Comparison of ENCODE assay signal across 11 cellular contexts in the genomic region with DNA sequence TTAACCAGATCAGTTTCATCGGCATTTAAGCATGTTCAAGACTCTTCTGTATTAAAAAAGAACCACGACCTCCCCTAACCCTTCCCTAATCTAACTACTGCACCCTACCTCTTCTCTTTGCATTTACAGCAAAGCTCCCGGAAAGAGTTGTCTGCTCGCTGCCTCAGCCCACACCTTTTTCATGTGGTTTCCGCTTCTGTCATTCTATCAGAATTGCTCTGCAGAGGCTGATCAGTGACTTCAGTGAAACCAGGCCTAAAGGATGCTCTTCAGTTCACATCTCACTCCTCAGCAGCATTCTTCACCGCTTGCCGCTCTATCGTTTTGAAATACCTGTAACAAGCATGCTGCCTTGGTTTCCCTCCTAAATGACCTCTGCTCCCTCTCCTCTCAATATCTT.
A peak's percentile ranks its signal among the peaks of the same experiment; 100 is the strongest.
DNase-seq lines count a peak whose midpoint lies in the region; ATAC-seq and TF ChIP-seq lines count a peak whose summit lies in the region.
"Had no signal": no experiment of that assay in that cellular context is flagged by ENCODE, and none has a peak within 500 bp of the region (broad histone marks: within the 10 kb centered on the region; RNA-seq: fewer than 3 reads in every experiment).

No MANE protein-coding gene starts in this region.

- peak overlapping the region; percentile 92 for H3K27ac Mint-ChIP-seq in T-helper 17 cell
- peak overlapping the region; percentile 52 to 72 for H3K27ac Mint-ChIP-seq in effector memory CD8-positive, alpha-beta T cell

- peaks cover 23% of the 10 kb centered on the region for H3K4me1 Mint-ChIP-seq in T-helper 17 cell
- H3K4me1 Mint-ChIP-seq in effector memory CD8-positive, alpha-beta T cell (ENCODE audit: low read depth in 2 of 2), result peaks cover 17 to 23% of the 10 kb centered on the region in 2 donors

- WGBS in testis, 2 donors, result 92 to 94% methylated on average over 7 to 8 of the region's 8 CpGs
- WGBS in psoas muscle, 3 donors, result 91 to 93% (median 92%) methylated on average over 8 of the region's 8 CpGs

- intact Hi-C loops in testis (cut with DNase I; ENCODE audit: low total_unique reads), result no loop called here
- intact Hi-C loops in psoas muscle (cut with DNase I), result no loop called here

- H3K4me3 Mint-ChIP-seq in T-helper 17 cell, result peak overlapping the region; percentile 81
- peak overlapping the region; percentile 21 to 28 for H3K4me3 Mint-ChIP-seq in effector memory CD8-positive, alpha-beta T cell

- peak in 2 of 3 donors; percentile 35 to 38 for DNase-seq in T-helper 17 cell
- DNase-seq in activated T-cell treated with anti-CD3 and anti-CD28 coated beads for 24 hours (ENCODE audit: low read depth), result peak; percentile 54
- DNase-seq in effector memory CD8-positive, alpha-beta T cell, result peak; percentile 37 to 53 (median 39)
- DNase-seq in stimulated activated CD8-positive, alpha-beta memory T cell treated with anti-CD3 and anti-CD28 coated beads, Interleukin-2, amount 100 ng/mL, for 1 hour (ENCODE audit: low read depth in 2 of 2), result peak; percentile 29 to 33
- no peak for DNase-seq in testis
- DNase-seq in RPMI8226, result no peak
- no peak for DNase-seq in psoas muscle
- DNase-seq in HAP-1 (ENCODE audit: low spot score in 2 of 2), result no peak
- DNase-seq: foreskin keratinocyte, ovary had no signal

- H3K27ac ChIP-seq in testis, result no peak overlapping the region
- no peak overlapping the region for H3K27ac ChIP-seq in psoas muscle
- H3K27ac ChIP-seq: BLaER1, foreskin keratinocyte, ovary had no signal

- peaks cover 5% of the 10 kb centered on the region for H3K36me3 Mint-ChIP-seq in T-helper 17 cell (ENCODE audit: low read depth)
- H3K36me3 Mint-ChIP-seq in effector memory CD8-positive, alpha-beta T cell (ENCODE audit: insufficient read depth), result no peaks in the 10 kb centered on the region

- no peak for TF ChIP-seq CTCF in testis (IDR thresholded peaks at IDR 0.05)
- no peak for TF ChIP-seq CTCF in psoas muscle (IDR thresholded peaks at IDR 0.05)

- no peak for TF ChIP-seq POLR2A in testis (IDR thresholded peaks at IDR 0.05)

- H3K4me3 ChIP-seq in testis (no peak overlapping the region), psoas muscle (no peak overlapping the region), HAP-1 (no peak overlapping the region)
- H3K4me3 ChIP-seq: BLaER1, ovary had no signal

- H3K9me3 Mint-ChIP-seq in effector memory CD8-positive, alpha-beta T cell, result no peaks in the 10 kb centered on the region

- in situ Hi-C loops in HAP-1 (cut with MboI; ENCODE audit: low sequenced_read_pairs), result no loop called here

- H3K36me3 ChIP-seq in testis (ENCODE audit: low read depth, missing control alignments) (no peaks in the 10 kb centered on the region), psoas muscle (ENCODE audit: insufficient read depth in 1 of 2, low read depth in 1 of 2) (no peaks in the 10 kb centered on the region), HAP-1 (replicated peaks) (no peaks in the 10 kb centered on the region)
- H3K36me3 ChIP-seq: BLaER1, ovary had no signal

- no peaks in the 10 kb centered on the region for H3K4me1 ChIP-seq in testis
- no peaks in the 10 kb centered on the region for H3K4me1 ChIP-seq in psoas muscle
- no peaks in the 10 kb centered on the region; the same call in 1 of the 2 replicates for H3K4me1 ChIP-seq in HAP-1
- H3K4me1 ChIP-seq: BLaER1, foreskin keratinocyte had no signal

- H3K9me3 ChIP-seq in T-helper 17 cell (ENCODE audit: control insufficient read depth, low read length, poor library complexity, severe bottlenecking), result no peaks in the 10 kb centered on the region
- no peaks in the 10 kb centered on the region for H3K9me3 ChIP-seq in testis
- no peaks in the 10 kb centered on the region for H3K9me3 ChIP-seq in psoas muscle
- H3K9me3 ChIP-seq in HAP-1, result no peaks in the 10 kb centered on the region
- H3K9me3 ChIP-seq: BLaER1, ovary had no signal

- no peaks in the 10 kb centered on the region for H3K27me3 ChIP-seq in testis
- H3K27me3 ChIP-seq in psoas muscle (ENCODE audit: insufficient read depth in 3 of 3, low read length in 2 of 3), result peaks cover 0 to 2% (median 0%) of the 10 kb centered on the region in 3 donors
- no peaks in the 10 kb centered on the region for H3K27me3 ChIP-seq in HAP-1 (ENCODE audit: low read depth)
- H3K27me3 ChIP-seq: BLaER1, foreskin keratinocyte, ovary had no signal

- peaks cover 7% of the 10 kb centered on the region for H3K27me3 Mint-ChIP-seq in T-helper 17 cell
- H3K27me3 Mint-ChIP-seq in effector memory CD8-positive, alpha-beta T cell, result peaks cover 11% of the 10 kb centered on the region in 2 donors

- ATAC-seq in T-helper 17 cell (peak; percentile 99), psoas muscle (no peak)
- peak; percentile 94 for ATAC-seq in effector memory CD8-positive, alpha-beta T cell (replicated peaks)
- ATAC-seq: foreskin keratinocyte had no signal

Comparison
In these comparisons a context has a peak if more than half of its experiments do, and no peak if none do; other contexts are left out.
1. ATAC-seq: peak in T-helper 17 cell (single experiment) and effector memory CD8-positive, alpha-beta T cell (single experiment); none in psoas muscle (0 of 4).
2. DNase-seq: peak in T-helper 17 cell (2 of 3), activated T-cell treated with anti-CD3 and anti-CD28 coated beads for 24 hours (single experiment), effector memory CD8-positive, alpha-beta T cell (3 of 3) and stimulated activated CD8-positive, alpha-beta memory T cell treated with anti-CD3 and anti-CD28 coated beads, Interleukin-2, amount 100 ng/mL, for 1 hour (2 of 2); none in testis (single experiment), RPMI8226 (single experiment), psoas muscle (0 of 2) and HAP-1 (0 of 2).